In the genomic region with DNA sequence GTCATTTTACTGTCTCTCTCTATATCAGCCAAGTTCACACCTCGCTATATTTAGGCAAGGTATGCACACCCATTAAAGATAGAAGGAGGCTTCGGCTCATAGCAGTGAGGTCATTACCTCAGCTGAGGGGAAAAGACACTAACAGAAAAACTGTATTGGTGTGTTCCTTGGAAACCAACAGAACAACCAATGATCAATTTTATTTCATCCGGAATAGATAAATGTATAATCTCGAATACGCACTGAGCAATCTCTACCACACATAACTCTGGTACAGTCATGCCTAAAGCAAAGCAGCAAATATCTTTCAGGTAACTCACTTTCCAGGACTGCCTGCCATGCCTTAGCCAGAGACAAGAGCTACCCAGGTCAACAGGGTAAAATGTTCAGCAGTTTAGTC, we compare ENCODE assay signal across 12 cellular contexts.
DNase-seq lines count a peak whose midpoint lies in the region; ATAC-seq and TF ChIP-seq lines count a peak whose summit lies in the region.
"Had no signal": no experiment of that assay in that cellular context is flagged by ENCODE, and none has a peak within 500 bp of the region (broad histone marks: within the 10 kb centered on the region; RNA-seq: fewer than 3 reads in every experiment).

No MANE protein-coding gene starts in this region.

- no peaks in the 10 kb centered on the region for H3K36me3 ChIP-seq in CD4-positive, alpha-beta memory T cell (ENCODE audit: insufficient read depth, low read length)
- H3K36me3 ChIP-seq in PC-9 (ENCODE audit: low read depth), result no peaks in the 10 kb centered on the region

- H3K79me2 ChIP-seq in PC-9 (ENCODE audit: low read depth), result no peaks in the 10 kb centered on the region

- no peak overlapping the region for H3K4me3 ChIP-seq in CD4-positive, alpha-beta memory T cell (ENCODE audit: low read length in 2 of 2)
- H3K4me3 ChIP-seq in PC-9, result no peak overlapping the region
- H3K4me3 ChIP-seq in epithelial cell of proximal tubule (ENCODE audit: low read depth, low read length), result no peak overlapping the region

- H3K4me1 ChIP-seq in CD4-positive, alpha-beta memory T cell (ENCODE audit: insufficient read depth, low read length), result peaks cover 26% of the 10 kb centered on the region
- peaks cover 25% of the 10 kb centered on the region for H3K4me1 ChIP-seq in PC-9 (replicated peaks; ENCODE audit: insufficient read depth)

- H3K4me3 Mint-ChIP-seq in CD4-positive, alpha-beta memory T cell, result peak overlapping the region in 1 of 8 donors; percentile 18
- H3K4me3 Mint-ChIP-seq in naive thymus-derived CD8-positive, alpha-beta T cell, result peak overlapping the region in 2 of 10 donors; percentile 11 to 15
- H3K4me3 Mint-ChIP-seq in progenitor cell of endocrine pancreas (ENCODE audit: low read depth) (no peak overlapping the region), glutamatergic neuron (ENCODE audit: unreplicated experiment) (no peak overlapping the region)
- H3K4me3 Mint-ChIP-seq: T-helper 1 cell treated with Interleukin-12 subunit alpha and Interleukin-12 subunit beta and Interleukin-4 antibody, amounts not matched to agents 30 μg/mL and 1 μg/mL, for 36 hours had no signal

- intact Hi-C loops in CD4-positive, alpha-beta memory T cell (cut with micrococcal nuclease), result no loop called here
- intact Hi-C loops in PC-9 (cut with micrococcal nuclease; ENCODE audit: unreplicated experiment), result no loop called here

- peaks cover 29 to 54% (median 44%) of the 10 kb centered on the region in 4 donors for H3K4me1 Mint-ChIP-seq in CD4-positive, alpha-beta memory T cell
- peaks cover 29 to 75% (median 61%) of the 10 kb centered on the region in 4 donors for H3K4me1 Mint-ChIP-seq in naive thymus-derived CD8-positive, alpha-beta T cell
- H3K4me1 Mint-ChIP-seq in progenitor cell of endocrine pancreas (ENCODE audit: low read depth) (peaks cover 6% of the 10 kb centered on the region), glutamatergic neuron (ENCODE audit: low read depth, unreplicated experiment) (peaks cover 7% of the 10 kb centered on the region)

- no peaks in the 10 kb centered on the region for H3K9me3 ChIP-seq in CD4-positive, alpha-beta memory T cell (ENCODE audit: control insufficient read depth in 1 of 2, low read length in 2 of 2)
- no peaks in the 10 kb centered on the region for H3K9me3 ChIP-seq in PC-9 (ENCODE audit: insufficient read depth, low read depth)

- DNase-seq in CD4-positive, alpha-beta memory T cell, result no peak
- peak in 1 of 2 experiments; percentile 85 for DNase-seq in PC-9
- DNase-seq in epithelial cell of proximal tubule (ENCODE audit: low read depth), result peak; percentile 95
- no peak for DNase-seq in naive thymus-derived CD8-positive, alpha-beta T cell
- DNase-seq in progenitor cell of endocrine pancreas (ENCODE audit: low spot score, unreplicated experiment), result no peak
- DNase-seq in glutamatergic neuron, result no peak
- DNase-seq in KG1 (lab: John Stamatoyannopoulos, UW), result no peak
- DNase-seq: activated T-cell treated with anti-CD3 and anti-CD28 coated beads, Interleukin-2, amount 50 U/mL, for 1 hour; NCI-H524 treated with DMSO at 0.1 percent for 48 hours; stimulated activated CD4-positive, alpha-beta T cell treated with anti-CD3 and anti-CD28 coated beads, Interleukin-1b, Interleukin-23, amount 100 ng/mL, for 48 hours had no signal

- H4K20me1 ChIP-seq in PC-9 (ENCODE audit: insufficient read depth), result no peaks in the 10 kb centered on the region

- H3K27ac ChIP-seq in CD4-positive, alpha-beta memory T cell (ENCODE audit: low read depth, low read length), result no peak overlapping the region
- H3K27ac ChIP-seq in PC-9, result peak overlapping the region; percentile 63

- peaks cover 15% of the 10 kb centered on the region; the same call in 1 of the 2 replicates for H3F3A ChIP-seq in PC-9 (ENCODE audit: insufficient read depth, low read depth)

- POLR2A ChIA-PET in CD4-positive, alpha-beta memory T cell (lab: Charles Lee; ENCODE audit: partially characterized antibody), result interaction anchor here (0.9 to 2.0 kb wide), 4 partner anchors 9 to 28 kb away, joined by 3 to 9 read pairs (median 4); no protein-coding TSS in a partner anchor
- POLR2A ChIA-PET in PC-9 (lab: Charles Lee; ENCODE audit: unreplicated experiment), result interaction anchor here (0.9 kb wide), 1 partner anchor 22 kb away, joined by 4 read pairs; no protein-coding TSS in a partner anchor
- POLR2A ChIA-PET in naive thymus-derived CD8-positive, alpha-beta T cell (lab: Charles Lee), result interaction anchor here (0.6 to 2.3 kb wide), 4 partner anchors 10 to 29 kb away, joined by 3 to 12 read pairs (median 4); no protein-coding TSS in a partner anchor

- TF ChIP-seq CTCF in PC-9 (conservative IDR thresholded peaks at IDR 0.05), result no peak
- no peak for TF ChIP-seq CTCF in epithelial cell of proximal tubule (conservative IDR thresholded peaks at IDR 0.05; ENCODE audit: low read depth, low read length)
- no peak for TF ChIP-seq CTCF in progenitor cell of endocrine pancreas (IDR thresholded peaks at IDR 0.05; ENCODE audit: unreplicated experiment)
- TF ChIP-seq CTCF in glutamatergic neuron (IDR thresholded peaks at IDR 0.05; ENCODE audit: partially characterized antibody, unreplicated experiment), result no peak

- H3K27ac Mint-ChIP-seq in CD4-positive, alpha-beta memory T cell, result peak overlapping the region in 6 of 7 donors; percentile 6 to 81 (median 46)
- peak overlapping the region in 8 of 10 donors; percentile 29 to 99 (median 70) for H3K27ac Mint-ChIP-seq in naive thymus-derived CD8-positive, alpha-beta T cell
- H3K27ac Mint-ChIP-seq in progenitor cell of endocrine pancreas (no peak overlapping the region), glutamatergic neuron (ENCODE audit: unreplicated experiment) (no peak overlapping the region)
- H3K27ac Mint-ChIP-seq: T-helper 1 cell treated with Interleukin-12 subunit alpha and Interleukin-12 subunit beta and Interleukin-4 antibody, amounts not matched to agents 30 μg/mL and 1 μg/mL, for 36 hours had no signal

- H2AFZ ChIP-seq in PC-9, result no peak overlapping the region

- no peaks in the 10 kb centered on the region for H3K9me2 ChIP-seq in PC-9 (ENCODE audit: insufficient read depth)

- CTCF ChIA-PET in CD4-positive, alpha-beta memory T cell (lab: Charles Lee; ENCODE audit: partially characterized antibody), result interaction anchor here (2.7 kb wide), 1 partner anchor 10 kb away, joined by 12 read pairs; no protein-coding TSS in a partner anchor
- CTCF ChIA-PET in PC-9 (lab: Charles Lee), result no interaction called here

- H3K27me3 Mint-ChIP-seq in CD4-positive, alpha-beta memory T cell, result no peaks in the 10 kb centered on the region
- no peaks in the 10 kb centered on the region for H3K27me3 Mint-ChIP-seq in naive thymus-derived CD8-positive, alpha-beta T cell
- H3K27me3 Mint-ChIP-seq in progenitor cell of endocrine pancreas, result no peaks in the 10 kb centered on the region
- no peaks in the 10 kb centered on the region for H3K27me3 Mint-ChIP-seq in glutamatergic neuron (ENCODE audit: unreplicated experiment)

- no TSS peak for BruUV-seq in PC-9 (replicated peaks; lab: Mats Ljungman, UMichigan)

- peak overlapping the region; percentile 48 for H3K4me2 ChIP-seq in PC-9

- ATAC-seq in naive thymus-derived CD8-positive, alpha-beta T cell, result no peak
- ATAC-seq in GM19455 (IDR thresholded peaks at IDR 0.05; ENCODE audit: unreplicated experiment), result no peak

- H3K36me3 Mint-ChIP-seq in CD4-positive, alpha-beta memory T cell, result peaks cover 25 to 40% of the 10 kb centered on the region in 2 donors
- H3K36me3 Mint-ChIP-seq in naive thymus-derived CD8-positive, alpha-beta T cell, result peaks cover 0 to 56% (median 15%) of the 10 kb centered on the region in 3 donors
- peaks cover 9% of the 10 kb centered on the region for H3K36me3 Mint-ChIP-seq in progenitor cell of endocrine pancreas (ENCODE audit: insufficient read depth)
- H3K36me3 Mint-ChIP-seq in glutamatergic neuron (ENCODE audit: unreplicated experiment), result peaks cover 3% of the 10 kb centered on the region

- H3K9me3 Mint-ChIP-seq in CD4-positive, alpha-beta memory T cell, result peaks cover 0 to 4% (median 0%) of the 10 kb centered on the region in 8 donors
- H3K9me3 Mint-ChIP-seq in naive thymus-derived CD8-positive, alpha-beta T cell, result peaks cover 0 to 13% (median 0%) of the 10 kb centered on the region in 9 donors
- peaks cover 13% of the 10 kb centered on the region for H3K9me3 Mint-ChIP-seq in progenitor cell of endocrine pancreas (ENCODE audit: low read depth)
- peaks cover 6% of the 10 kb centered on the region for H3K9me3 Mint-ChIP-seq in glutamatergic neuron (ENCODE audit: unreplicated experiment)

- H3K27me3 ChIP-seq in CD4-positive, alpha-beta memory T cell (ENCODE audit: insufficient read depth, low read length), result no peaks in the 10 kb centered on the region
- no peaks in the 10 kb centered on the region for H3K27me3 ChIP-seq in PC-9 (ENCODE audit: insufficient read depth, low read depth)

Comparison
In these comparisons a context has a peak if more than half of its experiments do, and no peak if none do; other contexts are left out.
1. H3K27ac Mint-ChIP-seq: peak in CD4-positive, alpha-beta memory T cell (6 of 7) and naive thymus-derived CD8-positive, alpha-beta T cell (8 of 10); none in progenitor cell of endocrine pancreas (single experiment) and glutamatergic neuron (single experiment).